Comparison of ENCODE assay signal across 19 cellular contexts in the genomic region with DNA sequence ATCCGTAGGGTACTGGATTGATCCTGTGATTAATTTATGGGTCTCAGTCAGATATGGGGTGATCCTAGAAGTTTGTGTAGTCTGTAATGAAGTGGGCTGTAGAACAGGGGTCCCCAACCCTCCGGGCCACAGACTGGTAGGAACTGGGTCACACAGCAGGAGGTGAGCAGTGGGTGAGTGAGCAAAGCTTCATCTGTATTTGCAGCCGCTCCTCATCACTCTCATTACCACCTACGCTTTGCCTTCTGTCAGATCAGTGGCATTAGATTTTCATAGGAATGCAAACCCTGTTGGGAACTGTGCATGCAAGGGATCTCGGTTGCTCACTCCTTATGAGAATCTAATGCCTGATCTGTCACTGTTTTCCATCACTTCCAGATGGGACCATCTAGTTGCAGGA.
"Had no signal": no experiment of that assay in that cellular context is flagged by ENCODE, and none has a peak within 500 bp of the region (broad histone marks: within the 10 kb centered on the region; RNA-seq: fewer than 3 reads in every experiment).

No MANE protein-coding gene starts in this region.

- H3K27me3 Mint-ChIP-seq: activated CD8-positive, alpha-beta memory T cell treated with anti-CD3 and anti-CD28 coated beads, Interleukin-2, amount 10 ng/mL, durations not matched to agents 7 days and 5 days; effector memory CD8-positive, alpha-beta T cell had no signal

- ATAC-seq: activated CD4-positive, CD25-positive, alpha-beta regulatory T cell treated with anti-CD3 and anti-CD28 coated beads, Interleukin-2, amount 50 U/mL, for 24 hours; activated CD8-positive, alpha-beta memory T cell treated with anti-CD3 and anti-CD28 coated beads, Interleukin-2, amount 10 ng/mL, durations not matched to agents 7 days and 5 days; effector memory CD8-positive, alpha-beta T cell; gastroesophageal sphincter had no signal

- H2AFZ ChIP-seq: neural progenitor cell, parathyroid adenoma had no signal

- H3K4me1 ChIP-seq: breast epithelium, neural progenitor cell had no signal

- H3K27ac Mint-ChIP-seq: activated CD8-positive, alpha-beta memory T cell treated with anti-CD3 and anti-CD28 coated beads, Interleukin-2, amount 10 ng/mL, durations not matched to agents 7 days and 5 days; neural progenitor cell had no signal

- H3K9me3 Mint-ChIP-seq: effector memory CD8-positive, alpha-beta T cell had no signal

- H3K4me1 Mint-ChIP-seq: neural progenitor cell had no signal

- H3K4me2 ChIP-seq: neural progenitor cell had no signal

- H3K4me3 ChIP-seq: breast epithelium, gastroesophageal sphincter, lung, neural progenitor cell had no signal

- DNase-seq: activated CD4-positive, alpha-beta T cell treated with anti-CD3 and anti-CD28 coated beads, Interleukin-2, amount 50 U/mL, for 4 hours; activated CD8-positive, alpha-beta memory T cell treated with anti-CD3 and anti-CD28 coated beads, Interleukin-2, amount 10 ng/mL, durations not matched to agents 7 days and 5 days; activated gamma-delta T cell treated with Interleukin-2 at 50 U/mL for 16 hours; activated T-cell treated with anti-CD3 and anti-CD28 coated beads, Interleukin-2, amount 50 U/mL, for 1 hour; aorta; dermis blood vessel endothelial cell; effector memory CD8-positive, alpha-beta T cell; midbrain; retina; stimulated activated CD4-positive, alpha-beta T cell treated with anti-CD3 and anti-CD28 coated beads, Interleukin-2, amount 100 ng/mL, for 48 hours; stimulated activated naive CD4-positive, alpha-beta T cell; T-helper 9 cell; trophoblast cell had no signal

- H3K9me3 ChIP-seq: breast epithelium, gastroesophageal sphincter had no signal

- H3K9ac ChIP-seq: neural progenitor cell, parathyroid adenoma had no signal

- H3K36me3 ChIP-seq: breast epithelium, gastroesophageal sphincter, neural progenitor cell had no signal

- H3K27me3 ChIP-seq: breast epithelium, gastroesophageal sphincter, neural progenitor cell had no signal

- H3K27ac ChIP-seq: gastroesophageal sphincter, neural progenitor cell, parathyroid adenoma had no signal

- H3K4me3 Mint-ChIP-seq: activated CD8-positive, alpha-beta memory T cell treated with anti-CD3 and anti-CD28 coated beads, Interleukin-2, amount 10 ng/mL, durations not matched to agents 7 days and 5 days; effector memory CD8-positive, alpha-beta T cell; neural progenitor cell had no signal
